ENCODE assay signal across 7 cellular contexts in genomic region chr5:169577966-169578365, GRCh38. TPM values are rescaled to one million over a fixed set of nuclear protein-coding genes. Genes with fewer than 3 reads are reported as not detected.
DNase-seq lines count a peak whose midpoint lies in the region; TF ChIP-seq lines count a peak whose summit lies in the region.

No MANE protein-coding gene starts in this region.

- peak overlapping the region in 2 of 5 experiments; percentile 2 to 26 for H3K27ac Mint-ChIP-seq in brain
- no peak overlapping the region for H3K27ac Mint-ChIP-seq in neural crest cell (ENCODE audit: unreplicated experiment)

- DNase-seq in GM06990 (ENCODE audit: extremely low read depth, insufficient read length), result no peak
- DNase-seq in Karpas-422, result peak; percentile 60
- no peak for DNase-seq in neural crest cell (ENCODE audit: low read depth, low spot score)
- DNase-seq in stimulated activated naive CD4-positive, alpha-beta T cell (lab: John Stamatoyannopoulos, UW), result no peak
- DNase-seq in H7, result no peak
- DNase-seq in COR-L47 (lab: John Stamatoyannopoulos, UW), result no peak

- H3K9me3 ChIP-seq in Karpas-422 (ENCODE audit: low read length), result no peaks in the 10 kb centered on the region

- H3K27me3 ChIP-seq in GM06990 (replicated peaks; ENCODE audit: control insufficient read depth, insufficient read depth, low read length), result no peaks in the 10 kb centered on the region; the same call in 1 of the 2 replicates
- no peaks in the 10 kb centered on the region for H3K27me3 ChIP-seq in Karpas-422 (ENCODE audit: low read length)
- no peaks in the 10 kb centered on the region; the same call in 1 of the 2 replicates for H3K27me3 ChIP-seq in H7 (ENCODE audit: control insufficient read depth, insufficient read depth, low read length)

- peaks cover 3% of the 10 kb centered on the region for H3K4me1 ChIP-seq in Karpas-422 (ENCODE audit: low read length)

- no peaks in the 10 kb centered on the region for H3K79me2 ChIP-seq in Karpas-422 (ENCODE audit: low read length)

- H3K9me3 Mint-ChIP-seq in brain, result no peaks in the 10 kb centered on the region
- H3K9me3 Mint-ChIP-seq in neural crest cell, result no peaks in the 10 kb centered on the region

- H3K4me3 ChIP-seq in GM06990 (replicated peaks; ENCODE audit: low read depth, low read length), result no peak overlapping the region
- no peak overlapping the region for H3K4me3 ChIP-seq in Karpas-422 (ENCODE audit: low read length)
- H3K4me3 ChIP-seq in H7 (ENCODE audit: insufficient read depth, low read depth, low read length), result no peak overlapping the region

- no peaks in the 10 kb centered on the region for H3K36me3 Mint-ChIP-seq in brain
- H3K36me3 Mint-ChIP-seq in neural crest cell (ENCODE audit: low read depth), result no peaks in the 10 kb centered on the region

- H3K9ac ChIP-seq in Karpas-422 (ENCODE audit: low read length), result no peak overlapping the region

- TF ChIP-seq CTCF in GM06990 (IDR thresholded peaks at IDR 0.05; ENCODE audit: insufficient read depth, low read length, poor library complexity, severe bottlenecking) (peak; percentile 50), brain (conservative IDR thresholded peaks at IDR 0.05) (peak; percentile 28 to 39), neural crest cell (conservative IDR thresholded peaks at IDR 0.05) (peak; percentile 56)

- no peak overlapping the region for H3K27ac ChIP-seq in Karpas-422 (ENCODE audit: low read length)

- peaks cover 12% of the 10 kb centered on the region for H3K4me1 Mint-ChIP-seq in brain
- H3K4me1 Mint-ChIP-seq in neural crest cell, result peaks cover 4% of the 10 kb centered on the region

- no peak overlapping the region for H2AFZ ChIP-seq in Karpas-422 (ENCODE audit: low read length)

- no peak overlapping the region for H3K4me3 Mint-ChIP-seq in brain
- H3K4me3 Mint-ChIP-seq in neural crest cell, result no peak overlapping the region

- H3K27me3 Mint-ChIP-seq in brain (peaks cover 20% of the 10 kb centered on the region), neural crest cell (ENCODE audit: low read depth) (peaks cover 76% of the 10 kb centered on the region)

- H3K4me2 ChIP-seq in Karpas-422 (ENCODE audit: low read depth, low read length, poor library complexity, severe bottlenecking), result no peak overlapping the region

- H3K36me3 ChIP-seq in GM06990 (ENCODE audit: control insufficient read depth, insufficient read depth, low read length) (no peaks in the 10 kb centered on the region), Karpas-422 (ENCODE audit: insufficient read depth, low read length) (no peaks in the 10 kb centered on the region), H7 (replicated peaks; ENCODE audit: control insufficient read depth, insufficient read depth, low read length) (no peaks in the 10 kb centered on the region)

- H3K9me2 ChIP-seq in Karpas-422 (replicated peaks; ENCODE audit: insufficient read depth, low read length), result no peaks in the 10 kb centered on the region

- no peaks in the 10 kb centered on the region for H4K20me1 ChIP-seq in Karpas-422 (ENCODE audit: insufficient read depth, low read depth, low read length)

RNA-seq across cellular contexts. Expression of gene SPDL1, which starts 5.6 kb away (rescaled TPM):
- total RNA-seq in Karpas-422 (2014; rRNA removed; shearing (Covaris generic); ENCODE audit: low replicate concordance), result 20.9 and 28.3 TPM in 2 replicates
- 9.2 TPM for polyA plus RNA-seq in brain (ENCODE audit: insufficient read depth, low read depth, low replicate concordance)
- 53.3 and 59.1 TPM in 2 replicates for total RNA-seq in neural crest cell
- total RNA-seq in H7 (2014; rRNA removed; shearing (Covaris generic)), result 31.2 and 43.1 TPM in 2 replicates

RNA-seq across cellular contexts. Expression of gene DOCK2, which starts 59.1 kb away (rescaled TPM):
- total RNA-seq in Karpas-422 (2014; rRNA removed; shearing (Covaris generic); ENCODE audit: low replicate concordance), result 199 and 255 TPM in 2 replicates
- 1.8 TPM for polyA plus RNA-seq in brain (ENCODE audit: insufficient read depth, low read depth, low replicate concordance)
- 0.77 and 1.0 TPM in 2 replicates for total RNA-seq in neural crest cell
- total RNA-seq in H7 (2014; rRNA removed; shearing (Covaris generic)), result 2.6 and 3.3 TPM in 2 replicates

Comparison
In these comparisons a context has a peak if more than half of its experiments do, and no peak if none do; other contexts are left out.
1. RNA of gene DOCK2, which starts 59.1 kb away (total RNA-seq): 199 to 255 TPM in Karpas-422; 2.6 to 3.3 TPM in H7 and 0.77 to 1.0 TPM in neural crest cell; every median in the first group is over 10 times any median in the second.
2. Peak in every context shown above with its lines, with median percentiles within 50 percentile points of each other: CTCF ChIP-seq.